ENCODE assay signal across 1 cellular context in genomic region chr1:234957330-234958065, GRCh38.
TF ChIP-seq lines count a peak whose summit lies in the region.

No MANE protein-coding gene starts in this region.

TF ChIP-seq in HepG2, 621 proteins besides CTCF, POLR2A, EP300 and RAD21 (continued from another document and continues in another):
- TF ChIP-seq ZNF142 (CRISPR knock-in tag; IDR thresholded peaks at IDR 0.05) (no peak), KDM5B (CRISPR knock-in tag; IDR thresholded peaks at IDR 0.05; ENCODE audit: borderline replicate concordance) (peak; percentile 53), FOSL2 (CRISPR knock-in tag; IDR thresholded peaks at IDR 0.05) (peak; percentile 100), RARG (CRISPR knock-in tag; IDR thresholded peaks at IDR 0.05; ENCODE audit: low read depth) (no peak), CEBPG (CRISPR knock-in tag; IDR thresholded peaks at IDR 0.05) (peak; percentile 80), ZNF230 (CRISPR knock-in tag; IDR thresholded peaks at IDR 0.05) (0 out of 2 replicates have a peak, but pooled peaks have one; percentile 24), FOSL1 (CRISPR knock-in tag; IDR thresholded peaks at IDR 0.05; ENCODE audit: borderline replicate concordance) (peak; percentile 100), NPAS2 (CRISPR knock-in tag; IDR thresholded peaks at IDR 0.05; ENCODE audit: borderline replicate concordance) (peak; percentile 77; the same call in 1 of the 2 replicates), KLF13 (CRISPR knock-in tag; IDR thresholded peaks at IDR 0.05) (no peak), ASH2L (IDR thresholded peaks at IDR 0.05; ENCODE audit: insufficient read length, low read depth, low read length) (peak; percentile 98), ZNF574 (CRISPR knock-in tag; IDR thresholded peaks at IDR 0.05) (peak; percentile 65), ZNF546 (CRISPR knock-in tag; conservative IDR thresholded peaks at IDR 0.05) (no peak), RFX1 (IDR thresholded peaks at IDR 0.05) (no peak), ZNF724P (CRISPR knock-in tag; IDR thresholded peaks at IDR 0.05; ENCODE audit: borderline replicate concordance) (no peak; the same call in 1 of the 2 replicates), CC2D1A (CRISPR knock-in tag; IDR thresholded peaks at IDR 0.05) (no peak), DBP (CRISPR knock-in tag; IDR thresholded peaks at IDR 0.05; ENCODE audit: not compliant biosample characterization) (no peak), KDM6A (CRISPR knock-in tag; IDR thresholded peaks at IDR 0.05; ENCODE audit: low read depth) (peak; percentile 93), ZNF782 (CRISPR knock-in tag; IDR thresholded peaks at IDR 0.05; ENCODE audit: borderline replicate concordance) (0 out of 2 replicates have a peak, but pooled peaks have one; percentile 78), ZNF713 (CRISPR knock-in tag; IDR thresholded peaks at IDR 0.05) (no peak; the same call in 1 of the 2 replicates), MTA1 (CRISPR knock-in tag; IDR thresholded peaks at IDR 0.05; ENCODE audit: borderline replicate concordance) (peak; percentile 80), PATZ1 (CRISPR knock-in tag; IDR thresholded peaks at IDR 0.05) (peak; percentile 86), ETV6 (CRISPR knock-in tag; conservative IDR thresholded peaks at IDR 0.05) (0 out of 2 replicates have a peak, but pooled peaks have one; percentile 73), SALL2 (CRISPR knock-in tag; IDR thresholded peaks at IDR 0.05) (peak; percentile 13; the same call in 1 of the 2 replicates), KDM5A (IDR thresholded peaks at IDR 0.05; ENCODE audit: borderline replicate concordance, low read length) (0 out of 2 replicates have a peak, but pooled peaks have one; percentile 56), E2F2 (CRISPR knock-in tag; IDR thresholded peaks at IDR 0.05; ENCODE audit: borderline replicate concordance) (no peak), PAX8 (CRISPR knock-in tag; IDR thresholded peaks at IDR 0.05; ENCODE audit: borderline replicate concordance) (no peak), NR1H2 (CRISPR knock-in tag; IDR thresholded peaks at IDR 0.05; ENCODE audit: borderline replicate concordance, low read depth) (no peak), ZNF530 (CRISPR knock-in tag; IDR thresholded peaks at IDR 0.05; ENCODE audit: low read depth) (0 out of 2 replicates have a peak, but pooled peaks have one; percentile 50), GTF2F1 (IDR thresholded peaks at IDR 0.05; ENCODE audit: low read length) (no peak), ATAD3A (CRISPR knock-in tag; IDR thresholded peaks at IDR 0.05) (no peak), PRPF4 (IDR thresholded peaks at IDR 0.05; ENCODE audit: low read depth, low read length, poor library complexity, severe bottlenecking) (no peak), ZSCAN22 (CRISPR knock-in tag; IDR thresholded peaks at IDR 0.05) (peak; percentile 53; the same call in 1 of the 2 replicates), THYN1 (CRISPR knock-in tag; IDR thresholded peaks at IDR 0.05; ENCODE audit: borderline replicate concordance, low read depth) (no peak), ZNF609 (CRISPR knock-in tag; IDR thresholded peaks at IDR 0.05; ENCODE audit: borderline replicate concordance) (peak; percentile 91), ZNF576 (CRISPR knock-in tag; IDR thresholded peaks at IDR 0.05) (no peak), CAMTA2 (CRISPR knock-in tag; IDR thresholded peaks at IDR 0.05; ENCODE audit: borderline replicate concordance) (peak; percentile 16; the same call in 1 of the 2 replicates), KMT2B (CRISPR knock-in tag; IDR thresholded peaks at IDR 0.05) (no peak), HOXA3 (CRISPR knock-in tag; IDR thresholded peaks at IDR 0.05) (peak; percentile 90), ZNF431 (CRISPR knock-in tag; IDR thresholded peaks at IDR 0.05; ENCODE audit: borderline replicate concordance, low read depth) (peak; percentile 73; the same call in 1 of the 2 replicates), JDP2 (CRISPR knock-in tag; IDR thresholded peaks at IDR 0.05; ENCODE audit: borderline replicate concordance) (no peak), DNMT3B (CRISPR knock-in tag; conservative IDR thresholded peaks at IDR 0.05) (no peak), RFXANK (CRISPR knock-in tag; IDR thresholded peaks at IDR 0.05) (no peak), KLF16 (CRISPR knock-in tag; IDR thresholded peaks at IDR 0.05) (peak in 1 of 2 experiments; percentile 89; a peak in 2 of 4 replicates), PHB2 (IDR thresholded peaks at IDR 0.05; ENCODE audit: partially characterized antibody) (no peak), PHF21A (CRISPR knock-in tag; IDR thresholded peaks at IDR 0.05) (peak; percentile 95), ZNF143 (CRISPR knock-in tag; IDR thresholded peaks at IDR 0.05) (no peak), RFX3 (CRISPR knock-in tag; IDR thresholded peaks at IDR 0.05) (no peak), ZNF33B (CRISPR knock-in tag; IDR thresholded peaks at IDR 0.05) (no peak), ZNF768 (CRISPR knock-in tag; IDR thresholded peaks at IDR 0.05) (no peak), ZNF414 (CRISPR knock-in tag; IDR thresholded peaks at IDR 0.05) (0 out of 2 replicates have a peak, but pooled peaks have one; percentile 38)
